Comparison of ENCODE assay signal across 1 cellular context in genomic region chr5:149376711-149377447, GRCh38.
TF ChIP-seq lines count a peak whose summit lies in the region.

No MANE protein-coding gene starts in this region.

TF ChIP-seq in IMR-90, 13 proteins besides CTCF, POLR2A, EP300 and RAD21:
- no peak for TF ChIP-seq RFX5 (IDR thresholded peaks at IDR 0.05; ENCODE audit: low read depth, low read length)
- TF ChIP-seq FOS (IDR thresholded peaks at IDR 0.05; ENCODE audit: low read depth, low read length): no peak
- TF ChIP-seq ELK1 (IDR thresholded peaks at IDR 0.05; ENCODE audit: borderline replicate concordance, low read depth, low read length): no peak
- TF ChIP-seq CHD1 (IDR thresholded peaks at IDR 0.05; ENCODE audit: low read depth, low read length): no peak
TF ChIP-seq in IMR-90: peak in this region for 0.
